Comparison of ENCODE assay signal across 8 cellular contexts in genomic region chr5:172455087-172455381, GRCh38. TPM values are rescaled to one million over a fixed set of nuclear protein-coding genes. Genes with fewer than 3 reads are reported as not detected.
A peak's percentile ranks its signal among the peaks of the same experiment; 100 is the strongest.
DNase-seq lines count a peak whose midpoint lies in the region; ATAC-seq and TF ChIP-seq lines count a peak whose summit lies in the region.

No MANE protein-coding gene starts in this region.

- no peak for TF ChIP-seq CTCF in HFFc6 (IDR thresholded peaks at IDR 0.05)
- no peak for TF ChIP-seq CTCF in spleen (IDR thresholded peaks at IDR 0.05 in 8 of 11, conservative IDR thresholded peaks at IDR 0.05 in 3 of 11)

- TF ChIP-seq POLR2A in spleen (IDR thresholded peaks at IDR 0.05), result no peak

- no peak overlapping the region for H3K27ac ChIP-seq in spleen

- H3K27me3 Mint-ChIP-seq in HFFc6 (ENCODE audit: insufficient read depth), result peaks cover 1% of the 10 kb centered on the region; the same call in 1 of the 2 replicates
- H3K27me3 Mint-ChIP-seq in activated T-helper 1 cell treated with anti-CD3 and anti-CD28 coated beads, Interleukin-12 subunit alpha, Interleukin-12 subunit beta, Interleukin-2, Interleukin-4 antibody, amounts not matched to agents 30 ng/mL and 10 ng/mL and 1 ng/mL, durations not matched to agents 14 hours and 24 hours and 36 hours (ENCODE audit: insufficient read depth), result peaks cover 50% of the 10 kb centered on the region

- H3K36me3 ChIP-seq in iPS-15b (ENCODE audit: control insufficient read depth, insufficient read depth, low read length), result no peaks in the 10 kb centered on the region
- no peaks in the 10 kb centered on the region for H3K36me3 ChIP-seq in spleen

- peaks cover 58% of the 10 kb centered on the region for H3K4me1 Mint-ChIP-seq in HFFc6 (ENCODE audit: low read depth)
- peaks cover 6% of the 10 kb centered on the region for H3K4me1 Mint-ChIP-seq in activated T-helper 1 cell treated with anti-CD3 and anti-CD28 coated beads, Interleukin-12 subunit alpha, Interleukin-12 subunit beta, Interleukin-2, Interleukin-4 antibody, amounts not matched to agents 30 ng/mL and 10 ng/mL and 1 ng/mL, durations not matched to agents 14 hours and 24 hours and 36 hours (ENCODE audit: low read depth)

- H3K4me3 ChIP-seq in iPS-15b (ENCODE audit: low read depth, low read length) (peak overlapping the region; percentile 60), spleen (peak overlapping the region in 5 of 8 donors; percentile 28 to 86 (median 65))

- peak overlapping the region; percentile 93 for H3K4me3 Mint-ChIP-seq in HFFc6
- H3K4me3 Mint-ChIP-seq in activated T-helper 1 cell treated with anti-CD3 and anti-CD28 coated beads, Interleukin-12 subunit alpha, Interleukin-12 subunit beta, Interleukin-2, Interleukin-4 antibody, amounts not matched to agents 30 ng/mL and 10 ng/mL and 1 ng/mL, durations not matched to agents 14 hours and 24 hours and 36 hours, result peak overlapping the region; percentile 59

- peaks cover 19% of the 10 kb centered on the region for H3K4me1 ChIP-seq in iPS-15b (ENCODE audit: control insufficient read depth, insufficient read depth, low read length)
- peaks cover 0 to 37% (median 16%) of the 10 kb centered on the region in 6 donors for H3K4me1 ChIP-seq in spleen

- peaks cover 2% of the 10 kb centered on the region for H3K27me3 ChIP-seq in iPS-15b (ENCODE audit: control insufficient read depth, insufficient read depth, low read length)
- peaks cover 0 to 70% (median 20%) of the 10 kb centered on the region in 7 donors for H3K27me3 ChIP-seq in spleen (replicated peaks in 1 of 7)

- intact Hi-C loops in activated T-helper 1 cell treated with anti-CD3 and anti-CD28 coated beads, Interleukin-12 subunit alpha, Interleukin-12 subunit beta, Interleukin-2, Interleukin-4 antibody, amounts not matched to agents 30 ng/mL and 10 ng/mL and 1 ng/mL, durations not matched to agents 14 hours and 24 hours and 36 hours (cut with micrococcal nuclease), result no loop called here
- intact Hi-C loops in spleen (cut with DNase I; ENCODE audit: low total_unique reads), result no loop called here

- H3K9ac ChIP-seq in iPS-15b (ENCODE audit: low read depth, low read length), result peak overlapping the region; percentile 9

- 75 to 94% (median 83%) methylated on average over 8 of the region's 8 CpGs for WGBS in spleen, 5 donors

- no peaks in the 10 kb centered on the region for H3K36me3 Mint-ChIP-seq in HFFc6 (ENCODE audit: low read depth)
- H3K36me3 Mint-ChIP-seq in activated T-helper 1 cell treated with anti-CD3 and anti-CD28 coated beads, Interleukin-12 subunit alpha, Interleukin-12 subunit beta, Interleukin-2, Interleukin-4 antibody, amounts not matched to agents 30 ng/mL and 10 ng/mL and 1 ng/mL, durations not matched to agents 14 hours and 24 hours and 36 hours (ENCODE audit: low read depth), result no peaks in the 10 kb centered on the region

- DNase-seq in HFFc6 (no peak), spleen (no peak), NCI-H1092 treated with DMSO at 0.1 percent for 48 hours (lab: John Stamatoyannopoulos, UW) (no peak), C1 segment of cervical spinal cord (lab: John Stamatoyannopoulos, UW) (no peak)
- DNase-seq in activated T-helper 1 cell treated with anti-CD3 and anti-CD28 coated beads, Interleukin-12 subunit alpha, Interleukin-12 subunit beta, Interleukin-2, Interleukin-4 antibody, amounts not matched to agents 30 ng/mL and 10 ng/mL and 1 ng/mL, durations not matched to agents 14 hours and 24 hours and 36 hours (ENCODE audit: low spot score), result no peak

- no peaks in the 10 kb centered on the region for H3K9me3 Mint-ChIP-seq in HFFc6
- no peaks in the 10 kb centered on the region for H3K9me3 Mint-ChIP-seq in activated T-helper 1 cell treated with anti-CD3 and anti-CD28 coated beads, Interleukin-12 subunit alpha, Interleukin-12 subunit beta, Interleukin-2, Interleukin-4 antibody, amounts not matched to agents 30 ng/mL and 10 ng/mL and 1 ng/mL, durations not matched to agents 14 hours and 24 hours and 36 hours

- no peak for ATAC-seq in GM19455 (IDR thresholded peaks at IDR 0.05; ENCODE audit: unreplicated experiment)
- no peak for ATAC-seq in GM18868 (IDR thresholded peaks at IDR 0.05; ENCODE audit: unreplicated experiment)

- H3K27ac Mint-ChIP-seq in HFFc6, result peak overlapping the region; percentile 91
- no peak overlapping the region for H3K27ac Mint-ChIP-seq in activated T-helper 1 cell treated with anti-CD3 and anti-CD28 coated beads, Interleukin-12 subunit alpha, Interleukin-12 subunit beta, Interleukin-2, Interleukin-4 antibody, amounts not matched to agents 30 ng/mL and 10 ng/mL and 1 ng/mL, durations not matched to agents 14 hours and 24 hours and 36 hours

- H3K9me3 ChIP-seq in iPS-15b (ENCODE audit: control insufficient read depth, insufficient read depth, low read length) (no peaks in the 10 kb centered on the region), spleen (no peaks in the 10 kb centered on the region)

RNA-seq across cellular contexts. Expression of gene SH3PXD2B, which starts 0.7 kb away (rescaled TPM):
- total RNA-seq in HFFc6 (2021; fragmentation: NEBNext Ultra II Directional; extraction: Animal tissue kit (Norgen Biotek cat#: 25700)), result 10 to 100 TPM; 12.4 to 28.4 (median 24.3) TPM
- total RNA-seq in activated T-helper 1 cell treated with anti-CD3 and anti-CD28 coated beads, Interleukin-12 subunit alpha, Interleukin-12 subunit beta, Interleukin-2, Interleukin-4 antibody, amounts not matched to agents 30 ng/mL and 10 ng/mL and 1 ng/mL, durations not matched to agents 14 hours and 24 hours and 36 hours, result 0.26 and 0.32 TPM in 2 replicates
- 10 to 100 TPM in 5 of 7 donors, 1 to 10 TPM in 2; 5.2 to 31.8 (median 19.8) TPM for total RNA-seq in spleen
- polyA plus RNA-seq in spleen, result 1 to 10 TPM; 2.0 to 2.7 (median 2.4) TPM
